ENCODE assay signal across 16 cellular contexts in the genomic region with DNA sequence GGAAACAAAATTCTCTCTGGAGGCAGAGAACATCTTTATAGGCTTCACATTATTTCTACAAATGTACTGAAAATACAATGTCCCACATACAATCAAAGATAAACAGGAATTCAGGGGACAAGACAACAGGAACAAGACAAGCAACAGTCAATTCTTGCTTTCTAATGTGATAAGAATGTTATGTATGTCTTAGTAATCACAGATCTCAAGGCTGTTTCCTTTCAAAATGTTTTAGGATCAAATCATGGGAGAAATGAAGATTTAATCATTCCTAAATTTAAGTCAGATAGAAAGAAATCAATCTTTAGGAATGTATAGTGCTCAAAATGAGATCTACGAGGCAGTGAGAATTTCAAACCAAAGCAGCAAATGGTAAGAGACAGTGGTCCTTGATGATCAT. TPM values are rescaled to one million over a fixed set of nuclear protein-coding genes. Genes with fewer than 3 reads are reported as not detected.
A peak's percentile ranks its signal among the peaks of the same experiment; 100 is the strongest.
DNase-seq lines count a peak whose midpoint lies in the region; ATAC-seq and TF ChIP-seq lines count a peak whose summit lies in the region.
"Had no signal": no experiment of that assay in that cellular context is flagged by ENCODE, and none has a peak within 500 bp of the region (broad histone marks: within the 10 kb centered on the region; RNA-seq: fewer than 3 reads in every experiment).

No MANE protein-coding gene starts in this region.

- peaks cover 19% of the 10 kb centered on the region for H3F3A ChIP-seq in GM23248 (ENCODE audit: insufficient read depth)

- no peaks in the 10 kb centered on the region for H3K27me3 ChIP-seq in CD4-positive, alpha-beta memory T cell (ENCODE audit: insufficient read depth, low read length)
- H3K27me3 ChIP-seq in GM23248 (replicated peaks; ENCODE audit: insufficient read depth) (no peaks in the 10 kb centered on the region), prostate gland (replicated peaks; ENCODE audit: insufficient read depth) (no peaks in the 10 kb centered on the region)
- H3K27me3 ChIP-seq: stomach had no signal

- no peaks in the 10 kb centered on the region for H3K9me3 ChIP-seq in CD4-positive, alpha-beta memory T cell (ENCODE audit: control insufficient read depth in 1 of 2, low read length in 2 of 2)
- H3K9me3 ChIP-seq in GM23248 (ENCODE audit: low read depth) (no peaks in the 10 kb centered on the region), prostate gland (no peaks in the 10 kb centered on the region)
- H3K9me3 ChIP-seq: mucosa of descending colon, stomach had no signal

- H3K36me3 Mint-ChIP-seq in CD4-positive, alpha-beta memory T cell, result peaks cover 44 to 52% of the 10 kb centered on the region in 2 donors
- peaks cover 24% of the 10 kb centered on the region for H3K36me3 Mint-ChIP-seq in chondrocyte (ENCODE audit: low read depth)
- peaks cover 43% of the 10 kb centered on the region for H3K36me3 Mint-ChIP-seq in natural killer cell treated with Interleukin-12 subunit alpha and Interleukin-12 subunit beta and Interleukin-15 and Interleukin-18, amount 100 ng/mL, for 72 hours

- peak overlapping the region; percentile 47 for H3K4me2 ChIP-seq in GM23248 (ENCODE audit: unreplicated experiment)

- peak overlapping the region; percentile 9; the same call in 1 of the 2 replicates for H2AFZ ChIP-seq in GM23248
- H2AFZ ChIP-seq: parathyroid adenoma had no signal

- intact Hi-C loops in CD4-positive, alpha-beta memory T cell (cut with micrococcal nuclease), result no loop called here
- intact Hi-C loops in prostate gland (cut with DNase I), result no loop called here

- H4K20me1 ChIP-seq in GM23248 (ENCODE audit: insufficient read depth), result no peaks in the 10 kb centered on the region

- WGBS in GM23248 (ENCODE audit: low coverage in 1 of 2, low lambda C conversion rate in 2 of 2, missing lambda C conversion rate in 2 of 2), 2 experiments, result 30 to 31% methylated on average over 1 of the region's 1 CpG
- WGBS in prostate gland, result 93% methylated on average over 1 of the region's 1 CpG

- CTCF ChIA-PET in CD4-positive, alpha-beta memory T cell (lab: Charles Lee; ENCODE audit: partially characterized antibody), result no interaction called here

- no peak overlapping the region for H3K9ac ChIP-seq in GM23248
- H3K9ac ChIP-seq: parathyroid adenoma had no signal

- no peak for DNase-seq in CD4-positive, alpha-beta memory T cell
- DNase-seq in GM23248, result peak; percentile 56
- no peak for DNase-seq in chondrocyte (ENCODE audit: low spot score)
- no peak for DNase-seq in natural killer cell treated with Interleukin-12 subunit alpha and Interleukin-12 subunit beta and Interleukin-15 and Interleukin-18, amount 100 ng/mL, for 72 hours (ENCODE audit: low spot score)
- DNase-seq in NCI-H2081 treated with DMSO at 0.1 percent for 48 hours (lab: John Stamatoyannopoulos, UW), result no peak
- no peak for DNase-seq in C1 segment of cervical spinal cord (lab: John Stamatoyannopoulos, UW)
- no peak for DNase-seq in prostate gland (ENCODE audit: low spot score)
- DNase-seq: central memory CD4-positive, alpha-beta T cell; islet precursor cell; NCI-H510A; stomach; WERI-Rb-1 had no signal

- H3K4me3 Mint-ChIP-seq in CD4-positive, alpha-beta memory T cell, result peak overlapping the region in 2 of 8 donors; percentile 35 to 75
- H3K4me3 Mint-ChIP-seq in chondrocyte (ENCODE audit: unreplicated experiment), result no peak overlapping the region
- H3K4me3 Mint-ChIP-seq in natural killer cell treated with Interleukin-12 subunit alpha and Interleukin-12 subunit beta and Interleukin-15 and Interleukin-18, amount 100 ng/mL, for 72 hours, result peak overlapping the region; percentile 5
- H3K4me3 Mint-ChIP-seq: activated naive CD4-positive, alpha-beta T cell treated with anti-CD3 and anti-CD28 coated beads, Interleukin-2, amount 50 U/mL, for 24 hours had no signal

- no peak for ATAC-seq in natural killer cell treated with Interleukin-12 subunit alpha and Interleukin-12 subunit beta and Interleukin-15 and Interleukin-18, amount 100 ng/mL, for 72 hours
- ATAC-seq in HG03039 (IDR thresholded peaks at IDR 0.05; ENCODE audit: unreplicated experiment), result no peak
- ATAC-seq: mucosa of descending colon had no signal

- H3K27ac Mint-ChIP-seq in CD4-positive, alpha-beta memory T cell, result peak overlapping the region; percentile 35 to 92 (median 63)
- H3K27ac Mint-ChIP-seq in chondrocyte (ENCODE audit: unreplicated experiment), result peak overlapping the region; percentile 78
- peak overlapping the region; percentile 100 for H3K27ac Mint-ChIP-seq in natural killer cell treated with Interleukin-12 subunit alpha and Interleukin-12 subunit beta and Interleukin-15 and Interleukin-18, amount 100 ng/mL, for 72 hours
- H3K27ac Mint-ChIP-seq: activated naive CD4-positive, alpha-beta T cell treated with anti-CD3 and anti-CD28 coated beads, Interleukin-2, amount 50 U/mL, for 24 hours had no signal

- H3K36me3 ChIP-seq in CD4-positive, alpha-beta memory T cell (ENCODE audit: insufficient read depth, low read length), result no peaks in the 10 kb centered on the region
- H3K36me3 ChIP-seq in GM23248 (ENCODE audit: low read depth), result no peaks in the 10 kb centered on the region
- H3K36me3 ChIP-seq in prostate gland, result peaks cover 0 to 6% of the 10 kb centered on the region in 2 donors
- H3K36me3 ChIP-seq: WERI-Rb-1 had no signal

- H3K9me3 Mint-ChIP-seq in CD4-positive, alpha-beta memory T cell, result peaks cover 0 to 2% (median 0%) of the 10 kb centered on the region in 8 donors
- H3K9me3 Mint-ChIP-seq in chondrocyte (ENCODE audit: low read depth), result no peaks in the 10 kb centered on the region
- H3K9me3 Mint-ChIP-seq in natural killer cell treated with Interleukin-12 subunit alpha and Interleukin-12 subunit beta and Interleukin-15 and Interleukin-18, amount 100 ng/mL, for 72 hours, result no peaks in the 10 kb centered on the region
- H3K9me3 Mint-ChIP-seq: activated naive CD4-positive, alpha-beta T cell treated with anti-CD3 and anti-CD28 coated beads, Interleukin-2, amount 50 U/mL, for 24 hours had no signal

- peaks cover 53% of the 10 kb centered on the region for H3K4me1 ChIP-seq in CD4-positive, alpha-beta memory T cell (ENCODE audit: insufficient read depth, low read length)
- peaks cover 34% of the 10 kb centered on the region for H3K4me1 ChIP-seq in GM23248 (ENCODE audit: insufficient read depth)
- H3K4me1 ChIP-seq in prostate gland (replicated peaks), result no peaks in the 10 kb centered on the region

- TF ChIP-seq CTCF in chondrocyte (IDR thresholded peaks at IDR 0.05) (no peak), prostate gland (IDR thresholded peaks at IDR 0.05) (no peak)

- H3K4me3 ChIP-seq in CD4-positive, alpha-beta memory T cell (ENCODE audit: low read length in 2 of 2), result no peak overlapping the region
- no peak overlapping the region for H3K4me3 ChIP-seq in GM23248
- H3K4me3 ChIP-seq in prostate gland, result no peak overlapping the region
- H3K4me3 ChIP-seq: mucosa of descending colon, stomach had no signal

- no peak overlapping the region for H3K27ac ChIP-seq in CD4-positive, alpha-beta memory T cell (ENCODE audit: low read depth, low read length)
- peak overlapping the region; percentile 28; the same call in 1 of the 2 replicates for H3K27ac ChIP-seq in GM23248
- no peak overlapping the region for H3K27ac ChIP-seq in prostate gland
- H3K27ac ChIP-seq: parathyroid adenoma, WERI-Rb-1 had no signal

- H3K79me2 ChIP-seq in GM23248 (ENCODE audit: insufficient read depth), result no peaks in the 10 kb centered on the region

- peaks cover 42 to 76% (median 64%) of the 10 kb centered on the region in 4 donors for H3K4me1 Mint-ChIP-seq in CD4-positive, alpha-beta memory T cell
- peaks cover 91% of the 10 kb centered on the region for H3K4me1 Mint-ChIP-seq in chondrocyte (ENCODE audit: low read depth)
- H3K4me1 Mint-ChIP-seq in natural killer cell treated with Interleukin-12 subunit alpha and Interleukin-12 subunit beta and Interleukin-15 and Interleukin-18, amount 100 ng/mL, for 72 hours (ENCODE audit: low read depth in 2 of 2), result peaks cover 82 to 83% of the 10 kb centered on the region in 2 donors

- POLR2A ChIA-PET in CD4-positive, alpha-beta memory T cell (lab: Charles Lee; ENCODE audit: partially characterized antibody), result interaction anchor here (2.1 to 3.7 kb wide), 3 partner anchors 24 to 181 kb away, joined by 10 to 18 read pairs (median 17); a partner anchor contains a TSS

- in situ Hi-C loops in GM23248 (cut with MboI), result no loop called here

- H3K9me2 ChIP-seq in GM23248 (ENCODE audit: insufficient read depth), result no peaks in the 10 kb centered on the region

- no peak for TF ChIP-seq POLR2A in prostate gland (IDR thresholded peaks at IDR 0.05)

- no peaks in the 10 kb centered on the region for H3K27me3 Mint-ChIP-seq in CD4-positive, alpha-beta memory T cell
- no peaks in the 10 kb centered on the region for H3K27me3 Mint-ChIP-seq in chondrocyte (ENCODE audit: low read depth)
- no peaks in the 10 kb centered on the region for H3K27me3 Mint-ChIP-seq in natural killer cell treated with Interleukin-12 subunit alpha and Interleukin-12 subunit beta and Interleukin-15 and Interleukin-18, amount 100 ng/mL, for 72 hours
- H3K27me3 Mint-ChIP-seq: activated naive CD4-positive, alpha-beta T cell treated with anti-CD3 and anti-CD28 coated beads, Interleukin-2, amount 50 U/mL, for 24 hours had no signal

RNA-seq across cellular contexts. Expression of a gene that starts 32.1 kb away (rescaled TPM):
- 10 to 100 TPM; 42.7 to 47.4 TPM for total RNA-seq in CD4-positive, alpha-beta memory T cell
- 10 to 100 TPM; 17.2 to 38.5 TPM for polyA plus RNA-seq in CD4-positive, alpha-beta memory T cell
- total RNA-seq in GM23248 (2014; rRNA removed; shearing (Covaris generic)), result 4.2 and 4.3 TPM in 2 replicates
- polyA plus RNA-seq in GM23248 (2016; fragmentation: Nextera tagmentation; extraction: Ambion mirVana), result 2.9 and 3.0 TPM in 2 replicates
- 23.2 to 42.0 TPM (median 25.2 TPM) in 3 replicates for total RNA-seq in chondrocyte
- 10 to 100 TPM; 59.9 to 81.3 TPM for total RNA-seq in natural killer cell treated with Interleukin-12 subunit alpha and Interleukin-12 subunit beta and Interleukin-15 and Interleukin-18, amount 100 ng/mL, for 72 hours
- total RNA-seq in prostate gland, result 10 to 100 TPM; 51.1 to 72.1 TPM
